Comparison of ENCODE assay signal across 8 cellular contexts in genomic region chr1:28517649-28517999, GRCh38. TPM values are rescaled to one million over a fixed set of nuclear protein-coding genes. Genes with fewer than 3 reads are reported as not detected.
A peak's percentile ranks its signal among the peaks of the same experiment; 100 is the strongest.
DNase-seq lines count a peak whose midpoint lies in the region; ATAC-seq, FAIRE-seq and TF ChIP-seq lines count a peak whose summit lies in the region.

No MANE protein-coding gene starts in this region.

- peaks cover 0 to 2% (median 0%) of the 10 kb centered on the region in 7 donors for H3K9me3 Mint-ChIP-seq in CD4-positive, CD25-positive, alpha-beta regulatory T cell

- no peak for ATAC-seq in CD4-positive, CD25-positive, alpha-beta regulatory T cell (ENCODE audit: low read depth in 2 of 2)
- ATAC-seq in GM21423 (IDR thresholded peaks at IDR 0.05; ENCODE audit: unreplicated experiment) (peak; percentile 7), pancreas (peak; percentile 7 to 16 (median 11)), HG03045 (IDR thresholded peaks at IDR 0.05; ENCODE audit: unreplicated experiment) (no peak)

- H3K4me3 Mint-ChIP-seq in CD4-positive, CD25-positive, alpha-beta regulatory T cell, result peak overlapping the region; percentile 88 to 98 (median 92)

- H3K4me1 Mint-ChIP-seq in CD4-positive, CD25-positive, alpha-beta regulatory T cell, result peaks cover 9 to 62% (median 22%) of the 10 kb centered on the region in 4 donors

- POLR2A ChIA-PET in endothelial cell of umbilical vein (lab: Charles Lee), result interaction anchor here (0.5 to 3.5 kb wide), 2 partner anchors 64 to 77 kb away, joined by 4 to 19 read pairs; no protein-coding TSS in a partner anchor

- no peaks in the 10 kb centered on the region for H3K9me3 ChIP-seq in CD4-positive, CD25-positive, alpha-beta regulatory T cell (ENCODE audit: control insufficient read depth in 2 of 2, low read length in 2 of 2)
- H3K9me3 ChIP-seq in Peyer's patch, result no peaks in the 10 kb centered on the region
- no peaks in the 10 kb centered on the region for H3K9me3 ChIP-seq in endothelial cell of umbilical vein (replicated peaks; ENCODE audit: control insufficient read depth, insufficient read depth, low read length)
- H3K9me3 ChIP-seq in pancreas, result no peaks in the 10 kb centered on the region

- H3K36me3 ChIP-seq in CD4-positive, CD25-positive, alpha-beta regulatory T cell (ENCODE audit: control insufficient read depth, insufficient read depth, low read length), result peaks cover 12% of the 10 kb centered on the region
- peaks cover 0 to 27% (median 0%) of the 10 kb centered on the region in 3 donors for H3K36me3 ChIP-seq in Peyer's patch
- peaks cover 0 to 3% of the 10 kb centered on the region in 2 experiments for H3K36me3 ChIP-seq in endothelial cell of umbilical vein (ENCODE audit: control insufficient read depth in 2 of 2, extremely low read depth in 1 of 2, insufficient read depth in 2 of 2, low read length in 2 of 2)
- H3K36me3 ChIP-seq in pancreas, result no peaks in the 10 kb centered on the region

- peaks cover 10% of the 10 kb centered on the region for H3K36me3 Mint-ChIP-seq in CD4-positive, CD25-positive, alpha-beta regulatory T cell

- DNase-seq in CD4-positive, CD25-positive, alpha-beta regulatory T cell, result no peak
- DNase-seq in Peyer's patch (no peak), endothelial cell of umbilical vein (ENCODE audit: low read depth, low spot score) (no peak), pancreas (peak in 1 of 6 donors; percentile 24), OCI-M2 (lab: John Stamatoyannopoulos, UW; ENCODE audit: unreplicated experiment) (no peak)
- no peak for DNase-seq in activated CD4-positive, alpha-beta T cell treated with anti-CD3 and anti-CD28 coated beads for 1 hour

- FAIRE-seq in endothelial cell of umbilical vein (lab: Jason Lieb, UNC) (no peak), pancreas (lab: Jason Lieb, UNC) (no peak)

- H3K4me3 ChIP-seq in CD4-positive, CD25-positive, alpha-beta regulatory T cell (ENCODE audit: low read depth, low read length), result no peak overlapping the region
- H3K4me3 ChIP-seq in Peyer's patch (peak overlapping the region; percentile 68 to 95 (median 85)), endothelial cell of umbilical vein (replicated peaks in 1 of 3; ENCODE audit: insufficient read depth in 1 of 3, low read depth in 1 of 3, low read length in 3 of 3) (peak overlapping the region in 1 of 3 experiments; percentile 52), pancreas (peak overlapping the region; percentile 46 to 67 (median 58))

- TF ChIP-seq POLR2A in Peyer's patch (IDR thresholded peaks at IDR 0.05) (no peak), endothelial cell of umbilical vein (IDR thresholded peaks at IDR 0.05; ENCODE audit: low read depth, low read length) (no peak)

- no peaks in the 10 kb centered on the region for H3K27me3 ChIP-seq in CD4-positive, CD25-positive, alpha-beta regulatory T cell (ENCODE audit: control insufficient read depth, insufficient read depth, low read length)
- H3K27me3 ChIP-seq in Peyer's patch (no peaks in the 10 kb centered on the region), endothelial cell of umbilical vein (ENCODE audit: control insufficient read depth in 2 of 2, insufficient read depth in 2 of 2, low read length in 2 of 2) (no peaks in the 10 kb centered on the region), pancreas (no peaks in the 10 kb centered on the region)

- H3K9ac ChIP-seq in endothelial cell of umbilical vein (replicated peaks; ENCODE audit: extremely low read depth, insufficient read depth, low read length), result peak overlapping the region; percentile 75

- dilution Hi-C loops in endothelial cell of umbilical vein (cut with MboI; ENCODE audit: extremely low pct_ligation_motif_present, low sequenced_read_pairs), result no loop called here

- BruUV-seq in endothelial cell of umbilical vein (replicated peaks; lab: Mats Ljungman, UMichigan), result no TSS peak

- no peaks in the 10 kb centered on the region for H3K27me3 Mint-ChIP-seq in CD4-positive, CD25-positive, alpha-beta regulatory T cell

- peaks cover 38% of the 10 kb centered on the region for H3K79me2 ChIP-seq in endothelial cell of umbilical vein (ENCODE audit: control insufficient read depth, insufficient read depth, low read length)

- H3K27ac Mint-ChIP-seq in CD4-positive, CD25-positive, alpha-beta regulatory T cell, result peak overlapping the region in 2 of 3 donors; percentile 89 to 96

- no peaks in the 10 kb centered on the region for H4K20me1 ChIP-seq in endothelial cell of umbilical vein (replicated peaks; ENCODE audit: control insufficient read depth, extremely low read depth, insufficient read depth, low read length)

- TF ChIP-seq CTCF in Peyer's patch (IDR thresholded peaks at IDR 0.05) (no peak), endothelial cell of umbilical vein (IDR thresholded peaks at IDR 0.05; ENCODE audit: extremely low read depth in 1 of 2, insufficient read depth in 1 of 2, low read depth in 1 of 2, low read length in 2 of 2) (no peak), pancreas (IDR thresholded peaks at IDR 0.05) (no peak)

- H3K4me2 ChIP-seq in endothelial cell of umbilical vein (ENCODE audit: insufficient read depth, low read length), result peak overlapping the region; percentile 59

- intact Hi-C loops in endothelial cell of umbilical vein (cut with micrococcal nuclease), result loop anchor here (5.0 kb wide), 2 partner anchors 125 to 220 kb away; partner anchors contain the start of genes TAF12 and YTHDF2
- intact Hi-C loops in pancreas (cut with DNase I), result no loop called here

- WGBS in pancreas, 2 donors, result 7 to 17% methylated on average over 7 of the region's 7 CpGs

- no peaks in the 10 kb centered on the region for H3K9me1 ChIP-seq in endothelial cell of umbilical vein (replicated peaks; ENCODE audit: control insufficient read depth, extremely low read depth, insufficient read depth, low read length)

- H2AFZ ChIP-seq in endothelial cell of umbilical vein (ENCODE audit: low read depth, low read length), result peak overlapping the region; percentile 8

- CTCF ChIA-PET in endothelial cell of umbilical vein (lab: Charles Lee), result interaction anchor here (1.1 to 3.3 kb wide), 4 partner anchors 24 to 359 kb away, joined by 3 to 32 read pairs (median 6); no protein-coding TSS in a partner anchor

- peak overlapping the region; percentile 63 for H3K27ac ChIP-seq in CD4-positive, CD25-positive, alpha-beta regulatory T cell (ENCODE audit: insufficient read depth, low read length, poor library complexity, severe bottlenecking)
- H3K27ac ChIP-seq in Peyer's patch (peak overlapping the region; percentile 65 to 94 (median 88)), endothelial cell of umbilical vein (ENCODE audit: insufficient read depth, low read depth, low read length) (no peak overlapping the region), pancreas (peak overlapping the region in 3 of 4 donors; percentile 38 to 85 (median 71))

- peaks cover 18% of the 10 kb centered on the region for H3K4me1 ChIP-seq in CD4-positive, CD25-positive, alpha-beta regulatory T cell (ENCODE audit: control insufficient read depth, insufficient read depth, low read length, poor library complexity, severe bottlenecking)
- H3K4me1 ChIP-seq in Peyer's patch (peaks cover 0 to 14% (median 8%) of the 10 kb centered on the region in 4 donors), endothelial cell of umbilical vein (ENCODE audit: control insufficient read depth, extremely low read depth, insufficient read depth, low read length) (peaks cover 14% of the 10 kb centered on the region), pancreas (peaks cover 0 to 9% (median 0%) of the 10 kb centered on the region in 3 donors)

TF ChIP-seq in endothelial cell of umbilical vein, 7 proteins besides CTCF, POLR2A, EP300 and RAD21 (continues in another document):
- TF ChIP-seq JUN (IDR thresholded peaks at IDR 0.05; ENCODE audit: borderline replicate concordance, insufficient read depth, insufficient read length, low read depth) (no peak), POLR2AphosphoS5 (IDR thresholded peaks at IDR 0.05; ENCODE audit: insufficient read depth, low read depth, low read length) (no peak), GATA2 (IDR thresholded peaks at IDR 0.05; ENCODE audit: insufficient read depth, insufficient read length, low read depth, low read length) (no peak), FOS (IDR thresholded peaks at IDR 0.05; ENCODE audit: borderline replicate concordance, insufficient read depth, low read length) (no peak), EZH2 (IDR thresholded peaks at IDR 0.05; ENCODE audit: borderline replicate concordance, low read depth, low read length, severe bottlenecking) (no peak)
- TF ChIP-seq, protein P1, sequence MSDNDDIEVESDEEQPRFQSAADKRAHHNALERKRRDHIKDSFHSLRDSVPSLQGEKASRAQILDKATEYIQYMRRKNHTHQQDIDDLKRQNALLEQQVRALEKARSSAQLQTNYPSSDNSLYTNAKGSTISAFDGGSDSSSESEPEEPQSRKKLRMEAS (IDR thresholded peaks at IDR 0.05; ENCODE audit: insufficient read depth, insufficient read length), result no peak

RNA-seq across cellular contexts. Expression of gene RCC1, which starts 11.8 kb away (rescaled TPM):
- total RNA-seq in CD4-positive, CD25-positive, alpha-beta regulatory T cell, result 9.7 TPM
- 10 to 100 TPM in 3 of 4 donors, 1 to 10 TPM in 1; 8.2 to 16.4 (median 12.6) TPM for polyA plus RNA-seq in CD4-positive, CD25-positive, alpha-beta regulatory T cell
- 10 to 100 TPM; 18.2 to 66.8 (median 25.8) TPM for total RNA-seq in Peyer's patch
- 72.7 and 77.7 TPM in 2 replicates for total RNA-seq in endothelial cell of umbilical vein
- 28.7 and 37.1 TPM in 2 replicates for polyA plus RNA-seq in endothelial cell of umbilical vein
- polyA plus RNA-seq in endothelial cell of umbilical vein (2011; cell fraction: cytosol; rRNA removed), result 55.5 and 56.5 TPM in 2 replicates
- 50.8 and 62.4 TPM in 2 replicates for polyA plus RNA-seq in endothelial cell of umbilical vein (2011; cell fraction: nucleus; rRNA removed)
- 36.0 and 59.5 TPM in 2 replicates for polyA plus RNA-seq in endothelial cell of umbilical vein (2012)
- polyA minus RNA-seq in endothelial cell of umbilical vein, result 39.1 and 81.3 TPM in 2 replicates
- 55.6 TPM for polyA minus RNA-seq in endothelial cell of umbilical vein (2011; cell fraction: cytosol; rRNA and poly(A)+ RNA removed)
- 19.6 and 22.7 TPM in 2 replicates for polyA minus RNA-seq in endothelial cell of umbilical vein (2011; cell fraction: nucleus; rRNA and poly(A)+ RNA removed)
- total RNA-seq in pancreas, result 10 to 100 TPM in 4 of 6 donors, 1 to 10 TPM in 2; 5.4 to 18.5 (median 12.8) TPM
- 10 to 100 TPM in 1 of 2 donors, 1 to 10 TPM in 1; 8.7 to 11.4 TPM for polyA plus RNA-seq in pancreas

RNA-seq across cellular contexts. Expression of gene TRNAU1AP, which starts 35.3 kb away (rescaled TPM):
- 29.8 TPM for total RNA-seq in CD4-positive, CD25-positive, alpha-beta regulatory T cell
- 10 to 100 TPM; 28.9 to 48.2 (median 39.4) TPM for polyA plus RNA-seq in CD4-positive, CD25-positive, alpha-beta regulatory T cell
- total RNA-seq in Peyer's patch, result 10 to 100 TPM; 12.3 to 48.7 (median 25.4) TPM
- 46.2 and 49.0 TPM in 2 replicates for total RNA-seq in endothelial cell of umbilical vein
- polyA plus RNA-seq in endothelial cell of umbilical vein, result 31.5 and 32.7 TPM in 2 replicates
- polyA plus RNA-seq in endothelial cell of umbilical vein (2011; cell fraction: cytosol; rRNA removed), result 37.3 and 37.6 TPM in 2 replicates
- polyA plus RNA-seq in endothelial cell of umbilical vein (2011; cell fraction: nucleus; rRNA removed), result 69.7 and 70.4 TPM in 2 replicates
- 26.7 and 48.7 TPM in 2 replicates for polyA plus RNA-seq in endothelial cell of umbilical vein (2012)
- polyA minus RNA-seq in endothelial cell of umbilical vein, result 16.3 and 27.8 TPM in 2 replicates
- polyA minus RNA-seq in endothelial cell of umbilical vein (2011; cell fraction: cytosol; rRNA and poly(A)+ RNA removed), result 12.3 TPM
- 17.6 and 27.1 TPM in 2 replicates for polyA minus RNA-seq in endothelial cell of umbilical vein (2011; cell fraction: nucleus; rRNA and poly(A)+ RNA removed)
- total RNA-seq in pancreas, result 10 to 100 TPM in 3 of 6 donors, 1 to 10 TPM in 3; 5.5 to 12.2 (median 9.6) TPM
- 10 to 100 TPM; 16.9 to 17.8 TPM for polyA plus RNA-seq in pancreas

Comparison
In these comparisons a context has a peak if more than half of its experiments do, and no peak if none do; other contexts are left out.
1. ATAC-seq: peak in GM21423 (single experiment) and pancreas (4 of 4); none in CD4-positive, CD25-positive, alpha-beta regulatory T cell (0 of 2) and HG03045 (single experiment).